In the genomic region with DNA sequence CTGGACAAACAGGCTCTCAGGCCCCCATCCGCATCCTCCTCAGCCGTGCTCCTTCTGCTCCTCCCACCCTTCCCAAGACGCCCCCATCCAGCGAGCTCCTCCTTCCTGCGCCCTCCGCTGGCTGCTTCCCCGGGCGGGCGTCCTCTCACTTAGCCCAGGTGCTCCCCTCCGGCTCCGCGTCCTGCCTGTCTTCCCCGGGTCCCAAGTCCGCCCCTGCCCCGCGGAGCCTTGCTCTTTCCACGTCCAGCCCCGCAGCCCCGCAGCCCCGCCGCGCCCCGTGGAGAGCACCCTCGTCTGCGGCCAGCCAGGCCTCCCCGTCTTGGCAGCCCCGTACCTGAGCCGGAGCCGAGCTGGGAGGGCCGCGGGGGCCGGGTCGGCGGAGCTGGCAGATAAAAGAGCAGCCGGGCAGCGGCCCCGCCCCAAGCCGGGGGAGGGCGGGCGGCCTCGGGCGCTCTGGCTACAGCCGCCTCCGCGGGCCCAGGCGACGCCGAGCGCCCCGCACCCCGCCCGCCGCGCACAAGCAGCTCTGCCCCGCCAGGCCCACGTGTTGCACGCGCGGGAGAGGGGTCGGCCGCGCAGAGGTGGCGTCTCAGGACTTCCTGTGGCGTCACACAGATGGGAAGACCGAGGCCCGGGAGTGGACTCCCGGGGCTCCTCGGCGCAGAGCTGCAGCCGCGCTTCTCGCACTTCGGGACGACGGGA, we compare ENCODE assay signal across 9 cellular contexts. TPM values are rescaled to one million over a fixed set of nuclear protein-coding genes. Genes with fewer than 3 reads are reported as not detected.
DNase-seq lines count a peak whose midpoint lies in the region; ATAC-seq, FAIRE-seq and TF ChIP-seq lines count a peak whose summit lies in the region.
"Had no signal": no experiment of that assay in that cellular context is flagged by ENCODE, and none has a peak within 500 bp of the region (broad histone marks: within the 10 kb centered on the region; RNA-seq: fewer than 3 reads in every experiment).

Gene PAQR7 (minus strand): TSS at position 555 of the 702 bp plus-strand sequence. CDS start 11,869 bp downstream, outside the sequence.

- H3K4ac ChIP-seq in H1 (replicated peaks; ENCODE audit: insufficient read length, low read depth, low read length) (no peak within 1 kb of the TSS), mesendoderm (ENCODE audit: low read depth, low read length) (peak within 1 kb of the TSS; percentile 77)

- no peak for FAIRE-seq in H1 (lab: Jason Lieb, UNC)
- FAIRE-seq: endometrium had no signal

- H3K23ac ChIP-seq in H1 (ENCODE audit: insufficient read length) (no peak within 1 kb of the TSS), mesendoderm (ENCODE audit: low read length) (no peak within 1 kb of the TSS)

- DNase-seq in EH (ENCODE audit: low read depth) (peak; percentile 84), NCI-H526 treated with DMSO at 0.1 percent for 48 hours (lab: John Stamatoyannopoulos, UW) (peak; percentile 45), H1 (ENCODE audit: low read depth in 1 of 2, low spot score in 2 of 2) (peak in 1 of 2 experiments; percentile 86), mesendoderm (peak; percentile 88), NCI-H1694 (lab: John Stamatoyannopoulos, UW) (no peak)
- DNase-seq in activated CD8-positive, alpha-beta memory T cell treated with anti-CD3 and anti-CD28 coated beads, Interleukin-2, amount 10 ng/mL, durations not matched to agents 7 days and 5 days, result peak; percentile 72
- DNase-seq in stimulated activated CD8-positive, alpha-beta memory T cell treated with anti-CD3 and anti-CD28 coated beads, Interleukin-12 subunit alpha, Interleukin-12 subunit beta, amount 100 ng/mL, for 24 hours (ENCODE audit: extremely low read depth), result peak; percentile 27

- ATAC-seq in HG02610 (IDR thresholded peaks at IDR 0.05; ENCODE audit: unreplicated experiment), result peak; percentile 53
- peak; percentile 86 for ATAC-seq in activated CD8-positive, alpha-beta memory T cell treated with anti-CD3 and anti-CD28 coated beads, Interleukin-2, amount 10 ng/mL, durations not matched to agents 7 days and 5 days

- TF ChIP-seq POLR2A in H1 (IDR thresholded peaks at IDR 0.05; ENCODE audit: control extremely low read depth in 1 of 2, low read depth in 2 of 2, low read length in 2 of 2), result peak in 1 of 2 experiments; percentile 48; a peak in 1 of 3 replicates

- no peaks in the 10 kb centered on the region for H3K36me3 Mint-ChIP-seq in activated CD8-positive, alpha-beta memory T cell treated with anti-CD3 and anti-CD28 coated beads, Interleukin-2, amount 10 ng/mL, durations not matched to agents 7 days and 5 days

- no peak within 1 kb of the TSS for H2BK120ac ChIP-seq in H1 (replicated peaks; ENCODE audit: low read depth, low read length)
- peak within 1 kb of the TSS; percentile 9 for H2BK120ac ChIP-seq in mesendoderm (ENCODE audit: low read depth, low read length)

- peak within 1 kb of the TSS; percentile 30 for H4K91ac ChIP-seq in H1 (replicated peaks; ENCODE audit: insufficient read length, low read length)

- H2BK5ac ChIP-seq in H1 (ENCODE audit: low read depth, low read length) (peak within 1 kb of the TSS; percentile 73; the same call in 1 of the 2 replicates), mesendoderm (ENCODE audit: low read length) (peak within 1 kb of the TSS; percentile 32)

- H3K79me2 ChIP-seq in H1 (ENCODE audit: control insufficient read depth in 1 of 2, insufficient read depth in 2 of 2, low read length in 2 of 2), result no peaks in the 10 kb centered on the region
- H3K79me2 ChIP-seq in mesendoderm (ENCODE audit: control insufficient read depth, insufficient read depth, low read length), result no peaks in the 10 kb centered on the region

- H3K56ac ChIP-seq in H1 (replicated peaks; ENCODE audit: insufficient read length, low read depth, low read length) (peak within 1 kb of the TSS; percentile 22), mesendoderm (ENCODE audit: low read length) (peak within 1 kb of the TSS; percentile 87)

- POLR2A ChIA-PET in H1 (lab: Charles Lee; ENCODE audit: partially characterized antibody), result interaction anchor here (0.5 to 4.1 kb wide), 24 partner anchors 8 to 436 kb away, joined by 3 to 29 read pairs (median 5); partner anchors contain the start of genes MTFR1L, PAFAH2 and STMN1

- TF ChIP-seq EP300 in H1 (IDR thresholded peaks at IDR 0.05; ENCODE audit: borderline replicate concordance in 1 of 2, low read depth in 2 of 2, low read length in 2 of 2), result no peak

- peak in 1 of 3 experiments; percentile 4; a peak in 1 of 4 replicates for TF ChIP-seq CTCF in H1 (IDR thresholded peaks at IDR 0.05; ENCODE audit: control extremely low read depth in 1 of 3, insufficient read depth in 1 of 3, low read depth in 1 of 3, low read length in 3 of 3)

- H2BK12ac ChIP-seq in H1 (ENCODE audit: low read depth, low read length), result peak within 1 kb of the TSS; percentile 27; the same call in 1 of the 2 replicates

- no peaks in the 10 kb centered on the region for H4K20me1 ChIP-seq in H1 (replicated peaks in 1 of 2; ENCODE audit: control insufficient read depth in 1 of 2, insufficient read depth in 2 of 2, low read length in 2 of 2)

- H3K27ac ChIP-seq in H1 (ENCODE audit: low read depth, low read length) (0 out of 2 replicates have a peak within 1 kb of the TSS, but pooled peaks have one; percentile 8), mesendoderm (ENCODE audit: low read depth, low read length) (peak within 1 kb of the TSS; percentile 88)

- H4K8ac ChIP-seq in H1 (ENCODE audit: extremely low read depth, insufficient read depth, low read length) (peak within 1 kb of the TSS; percentile 73; the same call in 1 of the 2 replicates), mesendoderm (ENCODE audit: low read depth, low read length) (no peak within 1 kb of the TSS)

- H2AK5ac ChIP-seq in H1 (ENCODE audit: low read depth, low read length) (no peak within 1 kb of the TSS), mesendoderm (ENCODE audit: low read length) (peak within 1 kb of the TSS; percentile 78)

- H3K36me3 ChIP-seq in H1 (ENCODE audit: control insufficient read depth in 2 of 4, insufficient read depth in 4 of 4, low read length in 3 of 4) (no peaks in the 10 kb centered on the region), mesendoderm (ENCODE audit: control insufficient read depth, insufficient read depth, low read length) (no peaks in the 10 kb centered on the region)

- H3K4me1 Mint-ChIP-seq in activated CD8-positive, alpha-beta memory T cell treated with anti-CD3 and anti-CD28 coated beads, Interleukin-2, amount 10 ng/mL, durations not matched to agents 7 days and 5 days, result peaks cover 10% of the 10 kb centered on the region

- H2BK15ac ChIP-seq in H1 (ENCODE audit: low read length), result peak within 1 kb of the TSS; percentile 81; the same call in 1 of the 2 replicates
- no peak within 1 kb of the TSS for H2BK15ac ChIP-seq in mesendoderm (replicated peaks; ENCODE audit: low read depth)

- no peak for TF ChIP-seq RAD21 in H1 (IDR thresholded peaks at IDR 0.05 in 1 of 2, conservative IDR thresholded peaks at IDR 0.05 in 1 of 2; ENCODE audit: low read depth in 2 of 2, low read length in 2 of 2)

- H3K9me3 ChIP-seq in H1 (ENCODE audit: insufficient read depth in 2 of 2, low read depth in 1 of 2, low read length in 1 of 2), result no peaks in the 10 kb centered on the region

- H2BK20ac ChIP-seq in H1 (ENCODE audit: low read length), result no peak within 1 kb of the TSS; the same call in 1 of the 2 replicates

- H3K4me3 ChIP-seq in H1 (ENCODE audit: extremely low read depth in 1 of 4, insufficient read depth in 2 of 4, low read depth in 3 of 4, low read length in 4 of 4), result peak within 1 kb of the TSS; percentile 26 to 69 (median 48)
- peak within 1 kb of the TSS; percentile 34 for H3K4me3 ChIP-seq in mesendoderm (ENCODE audit: low read length)

- H3K4me1 ChIP-seq in H1 (replicated peaks in 1 of 4; ENCODE audit: control insufficient read depth in 3 of 4, insufficient read depth in 4 of 4, low read length in 3 of 4), result peaks cover 0 to 13% (median 11%) of the 10 kb centered on the region in 4 experiments; a peak in 5 of 7 replicates
- H3K4me1 ChIP-seq in mesendoderm (ENCODE audit: control insufficient read depth, low read depth, low read length), result peaks cover 4% of the 10 kb centered on the region

- peak within 1 kb of the TSS; percentile 79 for H3K4me3 Mint-ChIP-seq in activated CD8-positive, alpha-beta memory T cell treated with anti-CD3 and anti-CD28 coated beads, Interleukin-2, amount 10 ng/mL, durations not matched to agents 7 days and 5 days

- H3K9me3 Mint-ChIP-seq in activated CD8-positive, alpha-beta memory T cell treated with anti-CD3 and anti-CD28 coated beads, Interleukin-2, amount 10 ng/mL, durations not matched to agents 7 days and 5 days (ENCODE audit: low read depth), result no peaks in the 10 kb centered on the region

- no peak within 1 kb of the TSS for H3K14ac ChIP-seq in H1 (ENCODE audit: insufficient read length)

- H4K5ac ChIP-seq in H1 (ENCODE audit: insufficient read length, low read depth, low read length) (peak within 1 kb of the TSS; percentile 32), mesendoderm (ENCODE audit: low read length) (no peak within 1 kb of the TSS)

- peaks cover 21% of the 10 kb centered on the region for H3K27me3 Mint-ChIP-seq in activated CD8-positive, alpha-beta memory T cell treated with anti-CD3 and anti-CD28 coated beads, Interleukin-2, amount 10 ng/mL, durations not matched to agents 7 days and 5 days

- peak within 1 kb of the TSS; percentile 56; the same call in 1 of the 2 replicates for H2AFZ ChIP-seq in H1 (ENCODE audit: low read length)

- H3K23me2 ChIP-seq in H1 (ENCODE audit: low read depth, low read length), result peaks cover 8% of the 10 kb centered on the region

- H3K79me1 ChIP-seq in H1 (ENCODE audit: low read depth, low read length), result peaks cover 2% of the 10 kb centered on the region
- no peaks in the 10 kb centered on the region for H3K79me1 ChIP-seq in mesendoderm (ENCODE audit: low read length)

- CTCF ChIA-PET in activated CD8-positive, alpha-beta memory T cell treated with anti-CD3 and anti-CD28 coated beads, Interleukin-2, amount 10 ng/mL, durations not matched to agents 7 days and 5 days (lab: Charles Lee), result interaction anchor here (0.8 to 2.2 kb wide), 10 partner anchors 9 to 161 kb away, joined by 3 to 13 read pairs (median 6); partner anchors contain the start of gene PAFAH2
- CTCF ChIA-PET in H1 (lab: Charles Lee; ENCODE audit: partially characterized antibody), result interaction anchor here (0.6 to 4.0 kb wide), 8 partner anchors 13 to 142 kb away, joined by 3 to 25 read pairs (median 7); partner anchors contain the start of gene PAFAH2

- H3K9ac ChIP-seq in H1 (replicated peaks in 1 of 4; ENCODE audit: extremely low read depth in 1 of 4, low read depth in 3 of 4, low read length in 3 of 4), result peak within 1 kb of the TSS in 3 of 4 experiments; percentile 14 to 40 (median 20); a peak in 6 of 7 replicates
- H3K9ac ChIP-seq in mesendoderm (ENCODE audit: low read length), result peak within 1 kb of the TSS; percentile 75

- H3K4me2 ChIP-seq in H1 (ENCODE audit: insufficient read depth in 1 of 2, low read depth in 2 of 2, low read length in 2 of 2) (peak within 1 kb of the TSS; percentile 68 to 79), mesendoderm (ENCODE audit: low read length) (peak within 1 kb of the TSS; percentile 66)

- H3K27me3 ChIP-seq in H1 (replicated peaks in 1 of 4; ENCODE audit: control insufficient read depth in 3 of 4, extremely low read depth in 1 of 4, insufficient read depth in 3 of 4, low read length in 3 of 4) (peaks cover 0 to 3% (median 1%) of the 10 kb centered on the region in 4 experiments; a peak in 4 of 7 replicates), mesendoderm (ENCODE audit: insufficient read depth, low read length, poor library complexity) (no peaks in the 10 kb centered on the region)

- peak within 1 kb of the TSS; percentile 60 for H3K18ac ChIP-seq in H1 (ENCODE audit: extremely low read depth, low read length)
- H3K18ac ChIP-seq in mesendoderm (ENCODE audit: low read length), result peak within 1 kb of the TSS; percentile 88

- peak within 1 kb of the TSS; percentile 15 for H3K27ac Mint-ChIP-seq in activated CD8-positive, alpha-beta memory T cell treated with anti-CD3 and anti-CD28 coated beads, Interleukin-2, amount 10 ng/mL, durations not matched to agents 7 days and 5 days

- 3% methylated on average over 36 of the region's 75 CpGs; no CpG with 5 or more reads in 1 of the 2 experiments for WGBS in H1 (ENCODE audit: extremely low coverage in 1 of 2, insufficient coverage in 1 of 2, insufficient read length in 1 of 2, insufficient replicate concordance in 2 of 2, low coverage in 1 of 2, low lambda C conversion rate in 2 of 2, missing lambda C conversion rate in 1 of 2), 2 experiments
- WGBS in mesendoderm (ENCODE audit: extremely low coverage, insufficient coverage, low lambda C conversion rate), result no CpG with 5 or more reads among the region's 75 CpGs

RNA-seq across cellular contexts. Expression of gene PAQR7, which starts in this region (rescaled TPM):
- 1 to 10 TPM; 2.2 to 5.0 TPM for total RNA-seq in activated CD8-positive, alpha-beta memory T cell treated with anti-CD3 and anti-CD28 coated beads, Interleukin-2, amount 10 ng/mL, durations not matched to agents 7 days and 5 days
- 7.3 and 7.7 TPM in 2 replicates for total RNA-seq in H1 (2021; fragmentation: NEBNext Ultra II Directional; extraction: Animal tissue kit (Norgen Biotek cat#: 25700))
- 7.4 and 9.0 TPM in 2 replicates for polyA plus RNA-seq in H1 (2011; rRNA removed)
- polyA plus RNA-seq in H1 (2011; cell fraction: cytosol; rRNA removed), result 6.5 TPM
- polyA plus RNA-seq in H1 (2011; cell fraction: nucleus; rRNA removed), result 6.1 TPM
- polyA plus RNA-seq in H1 (2012, experiment 1 of 2), result 6.2 to 8.2 TPM (median 7.5 TPM) in 4 replicates
- 6.0 TPM for polyA plus RNA-seq in H1 (2012, experiment 2 of 2)
- polyA plus RNA-seq in H1 (2013, experiment 1 of 2), result 7.1 TPM
- polyA plus RNA-seq in H1 (2013, experiment 2 of 2), result 8.3 TPM
- 10.1 and 10.5 TPM in 2 replicates for polyA minus RNA-seq in H1 (2011; rRNA and poly(A)+ RNA removed)
- 7.6 TPM for polyA minus RNA-seq in H1 (2011; cell fraction: cytosol; rRNA and poly(A)+ RNA removed)
- polyA minus RNA-seq in H1 (2011; cell fraction: nucleus; rRNA and poly(A)+ RNA removed), result 4.5 TPM
- 3.7 TPM for polyA plus RNA-seq in mesendoderm (2013, experiment 1 of 2)
- polyA plus RNA-seq in mesendoderm (2013, experiment 2 of 2), result 3.5 TPM
